ENCODE assay signal across 9 cellular contexts in genomic region chr16:66473654-66474519, GRCh38. TPM values are rescaled to one million over a fixed set of nuclear protein-coding genes. Genes with fewer than 3 reads are reported as not detected.
DNase-seq lines count a peak whose midpoint lies in the region; ATAC-seq and TF ChIP-seq lines count a peak whose summit lies in the region.
"Had no signal": no experiment of that assay in that cellular context is flagged by ENCODE, and none has a peak within 500 bp of the region (broad histone marks: within the 10 kb centered on the region; RNA-seq: fewer than 3 reads in every experiment).

No MANE protein-coding gene starts in this region.

- DNase-seq in left ventricle myocardium superior (peak; percentile 20), Right ventricle myocardium superior (no peak), NCI-H345 treated with DMSO at 0.1 percent for 48 hours (lab: John Stamatoyannopoulos, UW; ENCODE audit: unreplicated experiment) (peak; percentile 18), GOT3 (lab: John Stamatoyannopoulos, UW) (no peak), GM20000 (ENCODE audit: low spot score) (no peak), endothelial cell (ENCODE audit: low spot score) (no peak)
- no peak for DNase-seq in effector memory CD8-positive, alpha-beta T cell

- peaks cover 24 to 31% of the 10 kb centered on the region in 2 donors for H3K4me1 Mint-ChIP-seq in effector memory CD8-positive, alpha-beta T cell (ENCODE audit: low read depth in 2 of 2)
- H3K4me1 Mint-ChIP-seq in endothelial cell (ENCODE audit: unreplicated experiment), result peaks cover 48% of the 10 kb centered on the region

- H3K4me3 Mint-ChIP-seq in effector memory CD8-positive, alpha-beta T cell, result no peak overlapping the region
- H3K4me3 Mint-ChIP-seq in endothelial cell (ENCODE audit: unreplicated experiment), result no peak overlapping the region
- H3K4me3 Mint-ChIP-seq: stimulated activated naive CD8-positive, alpha-beta T cell treated with anti-CD3 and anti-CD28 coated beads, Interleukin-15, Interleukin-2, amounts not matched to agents 100 ng/mL and 50 ng/mL, for 24 hours had no signal

- H3K36me3 Mint-ChIP-seq in effector memory CD8-positive, alpha-beta T cell (ENCODE audit: insufficient read depth), result peaks cover 3% of the 10 kb centered on the region
- H3K36me3 Mint-ChIP-seq in endothelial cell (ENCODE audit: low read depth, unreplicated experiment), result no peaks in the 10 kb centered on the region

- H3K27me3 Mint-ChIP-seq in effector memory CD8-positive, alpha-beta T cell, result peaks cover 3 to 8% of the 10 kb centered on the region in 2 donors
- H3K27me3 Mint-ChIP-seq in endothelial cell (ENCODE audit: unreplicated experiment), result peaks cover 14% of the 10 kb centered on the region

- H3K9me3 Mint-ChIP-seq in effector memory CD8-positive, alpha-beta T cell, result no peaks in the 10 kb centered on the region
- no peaks in the 10 kb centered on the region for H3K9me3 Mint-ChIP-seq in endothelial cell (ENCODE audit: unreplicated experiment)
- H3K9me3 Mint-ChIP-seq: stimulated activated naive CD8-positive, alpha-beta T cell treated with anti-CD3 and anti-CD28 coated beads, Interleukin-15, Interleukin-2, amounts not matched to agents 100 ng/mL and 50 ng/mL, for 24 hours had no signal

- no peak for TF ChIP-seq CTCF in GM20000 (IDR thresholded peaks at IDR 0.05; ENCODE audit: extremely low read depth, missing control alignments)
- TF ChIP-seq CTCF in endothelial cell (IDR thresholded peaks at IDR 0.05; ENCODE audit: unreplicated experiment), result no peak

- intact Hi-C loops in left ventricle myocardium superior (cut with micrococcal nuclease), result no loop called here
- intact Hi-C loops in Right ventricle myocardium superior (cut with DNase I), result no loop called here

- ATAC-seq in left ventricle myocardium superior, result no peak
- ATAC-seq in Right ventricle myocardium superior (ENCODE audit: poor library complexity), result no peak
- no peak for ATAC-seq in effector memory CD8-positive, alpha-beta T cell (replicated peaks)
- ATAC-seq in GM19467 (IDR thresholded peaks at IDR 0.05; ENCODE audit: unreplicated experiment), result no peak

- H3K27ac Mint-ChIP-seq in effector memory CD8-positive, alpha-beta T cell, result peak overlapping the region; percentile 27 to 93
- H3K27ac Mint-ChIP-seq in endothelial cell (ENCODE audit: unreplicated experiment), result no peak overlapping the region

RNA-seq across cellular contexts. Expression of gene BEAN1, which starts 46.8 kb away (rescaled TPM):
- 3.3 TPM for total RNA-seq in left ventricle myocardium superior
- 1.4 TPM for total RNA-seq in Right ventricle myocardium superior
- 0.49 TPM for total RNA-seq in endothelial cell (ENCODE audit: unreplicated experiment)

Comparison
In these comparisons a context has a peak if more than half of its experiments do, and no peak if none do; other contexts are left out.
1. DNase-seq: peak in left ventricle myocardium superior (single experiment) and NCI-H345 treated with DMSO at 0.1 percent for 48 hours (single experiment); none in Right ventricle myocardium superior (single experiment), effector memory CD8-positive, alpha-beta T cell (0 of 3), GOT3 (single experiment), GM20000 (single experiment) and endothelial cell (single experiment).